In the genomic region with DNA sequence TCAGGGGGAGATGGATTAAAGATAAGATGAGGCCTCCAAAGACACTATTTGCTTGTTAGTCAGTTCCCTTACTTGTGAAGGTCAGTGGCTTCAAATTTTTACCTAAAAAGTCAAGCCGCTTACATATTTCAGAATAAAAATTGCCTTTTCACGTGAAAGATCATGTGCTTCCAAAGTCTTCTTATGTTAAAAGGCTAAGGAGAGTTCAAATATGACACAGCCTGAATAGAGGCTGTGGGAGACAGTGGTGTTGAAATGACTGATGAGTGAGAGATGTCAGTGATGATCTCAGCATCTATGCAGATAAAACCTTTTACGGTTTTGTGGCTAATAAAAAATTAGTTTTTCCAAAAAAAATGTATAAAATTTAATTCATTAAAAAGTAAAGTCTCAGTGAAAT, we compare ENCODE assay signal across 1 cellular context.
TF ChIP-seq lines count a peak whose summit lies in the region.

No MANE protein-coding gene starts in this region.

TF ChIP-seq in K562, 482 proteins besides CTCF, POLR2A, EP300 and RAD21 (continued from another document):
- TF ChIP-seq, protein P1, sequence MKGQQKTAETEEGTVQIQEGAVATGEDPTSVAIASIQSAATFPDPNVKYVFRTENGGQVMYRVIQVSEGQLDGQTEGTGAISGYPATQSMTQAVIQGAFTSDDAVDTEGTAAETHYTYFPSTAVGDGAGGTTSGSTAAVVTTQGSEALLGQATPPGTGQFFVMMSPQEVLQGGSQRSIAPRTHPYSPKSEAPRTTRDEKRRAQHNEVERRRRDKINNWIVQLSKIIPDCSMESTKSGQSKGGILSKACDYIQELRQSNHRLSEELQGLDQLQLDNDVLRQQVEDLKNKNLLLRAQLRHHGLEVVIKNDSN (CRISPR knock-in tag; IDR thresholded peaks at IDR 0.05) = no peak
- TF ChIP-seq, protein P2, sequence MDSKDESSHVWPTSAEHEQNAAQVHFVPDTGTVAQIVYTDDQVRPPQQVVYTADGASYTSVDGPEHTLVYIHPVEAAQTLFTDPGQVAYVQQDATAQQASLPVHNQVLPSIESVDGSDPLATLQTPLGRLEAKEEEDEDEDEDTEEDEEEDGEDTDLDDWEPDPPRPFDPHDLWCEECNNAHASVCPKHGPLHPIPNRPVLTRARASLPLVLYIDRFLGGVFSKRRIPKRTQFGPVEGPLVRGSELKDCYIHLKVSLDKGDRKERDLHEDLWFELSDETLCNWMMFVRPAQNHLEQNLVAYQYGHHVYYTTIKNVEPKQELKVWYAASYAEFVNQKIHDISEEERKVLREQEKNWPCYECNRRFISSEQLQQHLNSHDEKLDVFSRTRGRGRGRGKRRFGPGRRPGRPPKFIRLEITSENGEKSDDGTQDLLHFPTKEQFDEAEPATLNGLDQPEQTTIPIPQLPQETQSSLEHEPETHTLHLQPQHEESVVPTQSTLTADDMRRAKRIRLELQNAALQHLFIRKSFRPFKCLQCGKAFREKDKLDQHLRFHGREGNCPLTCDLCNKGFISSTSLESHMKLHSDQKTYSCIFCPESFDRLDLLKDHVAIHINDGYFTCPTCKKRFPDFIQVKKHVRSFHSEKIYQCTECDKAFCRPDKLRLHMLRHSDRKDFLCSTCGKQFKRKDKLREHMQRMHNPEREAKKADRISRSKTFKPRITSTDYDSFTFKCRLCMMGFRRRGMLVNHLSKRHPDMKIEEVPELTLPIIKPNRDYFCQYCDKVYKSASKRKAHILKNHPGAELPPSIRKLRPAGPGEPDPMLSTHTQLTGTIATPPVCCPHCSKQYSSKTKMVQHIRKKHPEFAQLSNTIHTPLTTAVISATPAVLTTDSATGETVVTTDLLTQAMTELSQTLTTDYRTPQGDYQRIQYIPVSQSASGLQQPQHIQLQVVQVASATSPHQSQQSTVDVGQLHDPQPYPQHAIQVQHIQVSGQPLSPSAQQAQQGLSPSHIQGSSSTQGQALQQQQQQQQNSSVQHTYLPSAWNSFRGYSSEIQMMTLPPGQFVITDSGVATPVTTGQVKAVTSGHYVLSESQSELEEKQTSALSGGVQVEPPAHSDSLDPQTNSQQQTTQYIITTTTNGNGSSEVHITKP (IDR thresholded peaks at IDR 0.05; ENCODE audit: partially characterized antibody) = no peak
- no peak for TF ChIP-seq XRCC4 (IDR thresholded peaks at IDR 0.05; ENCODE audit: extremely low read depth, insufficient read depth, insufficient read length)
- TF ChIP-seq, protein P3, sequence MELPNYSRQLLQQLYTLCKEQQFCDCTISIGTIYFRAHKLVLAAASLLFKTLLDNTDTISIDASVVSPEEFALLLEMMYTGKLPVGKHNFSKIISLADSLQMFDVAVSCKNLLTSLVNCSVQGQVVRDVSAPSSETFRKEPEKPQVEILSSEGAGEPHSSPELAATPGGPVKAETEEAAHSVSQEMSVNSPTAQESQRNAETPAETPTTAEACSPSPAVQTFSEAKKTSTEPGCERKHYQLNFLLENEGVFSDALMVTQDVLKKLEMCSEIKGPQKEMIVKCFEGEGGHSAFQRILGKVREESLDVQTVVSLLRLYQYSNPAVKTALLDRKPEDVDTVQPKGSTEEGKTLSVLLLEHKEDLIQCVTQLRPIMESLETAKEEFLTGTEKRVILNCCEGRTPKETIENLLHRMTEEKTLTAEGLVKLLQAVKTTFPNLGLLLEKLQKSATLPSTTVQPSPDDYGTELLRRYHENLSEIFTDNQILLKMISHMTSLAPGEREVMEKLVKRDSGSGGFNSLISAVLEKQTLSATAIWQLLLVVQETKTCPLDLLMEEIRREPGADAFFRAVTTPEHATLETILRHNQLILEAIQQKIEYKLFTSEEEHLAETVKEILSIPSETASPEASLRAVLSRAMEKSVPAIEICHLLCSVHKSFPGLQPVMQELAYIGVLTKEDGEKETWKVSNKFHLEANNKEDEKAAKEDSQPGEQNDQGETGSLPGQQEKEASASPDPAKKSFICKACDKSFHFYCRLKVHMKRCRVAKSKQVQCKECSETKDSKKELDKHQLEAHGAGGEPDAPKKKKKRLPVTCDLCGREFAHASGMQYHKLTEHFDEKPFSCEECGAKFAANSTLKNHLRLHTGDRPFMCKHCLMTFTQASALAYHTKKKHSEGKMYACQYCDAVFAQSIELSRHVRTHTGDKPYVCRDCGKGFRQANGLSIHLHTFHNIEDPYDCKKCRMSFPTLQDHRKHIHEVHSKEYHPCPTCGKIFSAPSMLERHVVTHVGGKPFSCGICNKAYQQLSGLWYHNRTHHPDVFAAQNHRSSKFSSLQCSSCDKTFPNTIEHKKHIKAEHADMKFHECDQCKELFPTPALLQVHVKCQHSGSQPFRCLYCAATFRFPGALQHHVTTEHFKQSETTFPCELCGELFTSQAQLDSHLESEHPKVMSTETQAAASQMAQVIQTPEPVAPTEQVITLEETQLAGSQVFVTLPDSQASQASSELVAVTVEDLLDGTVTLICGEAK (IDR thresholded peaks at IDR 0.05) = no peak
- TF ChIP-seq, protein P3 (CRISPR knock-in tag; IDR thresholded peaks at IDR 0.05) = no peak
- TF ChIP-seq, protein P4, sequence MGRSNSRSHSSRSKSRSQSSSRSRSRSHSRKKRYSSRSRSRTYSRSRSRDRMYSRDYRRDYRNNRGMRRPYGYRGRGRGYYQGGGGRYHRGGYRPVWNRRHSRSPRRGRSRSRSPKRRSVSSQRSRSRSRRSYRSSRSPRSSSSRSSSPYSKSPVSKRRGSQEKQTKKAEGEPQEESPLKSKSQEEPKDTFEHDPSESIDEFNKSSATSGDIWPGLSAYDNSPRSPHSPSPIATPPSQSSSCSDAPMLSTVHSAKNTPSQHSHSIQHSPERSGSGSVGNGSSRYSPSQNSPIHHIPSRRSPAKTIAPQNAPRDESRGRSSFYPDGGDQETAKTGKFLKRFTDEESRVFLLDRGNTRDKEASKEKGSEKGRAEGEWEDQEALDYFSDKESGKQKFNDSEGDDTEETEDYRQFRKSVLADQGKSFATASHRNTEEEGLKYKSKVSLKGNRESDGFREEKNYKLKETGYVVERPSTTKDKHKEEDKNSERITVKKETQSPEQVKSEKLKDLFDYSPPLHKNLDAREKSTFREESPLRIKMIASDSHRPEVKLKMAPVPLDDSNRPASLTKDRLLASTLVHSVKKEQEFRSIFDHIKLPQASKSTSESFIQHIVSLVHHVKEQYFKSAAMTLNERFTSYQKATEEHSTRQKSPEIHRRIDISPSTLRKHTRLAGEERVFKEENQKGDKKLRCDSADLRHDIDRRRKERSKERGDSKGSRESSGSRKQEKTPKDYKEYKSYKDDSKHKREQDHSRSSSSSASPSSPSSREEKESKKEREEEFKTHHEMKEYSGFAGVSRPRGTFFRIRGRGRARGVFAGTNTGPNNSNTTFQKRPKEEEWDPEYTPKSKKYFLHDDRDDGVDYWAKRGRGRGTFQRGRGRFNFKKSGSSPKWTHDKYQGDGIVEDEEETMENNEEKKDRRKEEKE (IDR thresholded peaks at IDR 0.05; ENCODE audit: borderline replicate concordance in 1 of 2, control insufficient read depth in 1 of 2, low read depth in 2 of 2, low read length in 1 of 2) = no peak
- TF ChIP-seq KLF16 (IDR thresholded peaks at IDR 0.05) = no peak
- TF ChIP-seq, protein P5, sequence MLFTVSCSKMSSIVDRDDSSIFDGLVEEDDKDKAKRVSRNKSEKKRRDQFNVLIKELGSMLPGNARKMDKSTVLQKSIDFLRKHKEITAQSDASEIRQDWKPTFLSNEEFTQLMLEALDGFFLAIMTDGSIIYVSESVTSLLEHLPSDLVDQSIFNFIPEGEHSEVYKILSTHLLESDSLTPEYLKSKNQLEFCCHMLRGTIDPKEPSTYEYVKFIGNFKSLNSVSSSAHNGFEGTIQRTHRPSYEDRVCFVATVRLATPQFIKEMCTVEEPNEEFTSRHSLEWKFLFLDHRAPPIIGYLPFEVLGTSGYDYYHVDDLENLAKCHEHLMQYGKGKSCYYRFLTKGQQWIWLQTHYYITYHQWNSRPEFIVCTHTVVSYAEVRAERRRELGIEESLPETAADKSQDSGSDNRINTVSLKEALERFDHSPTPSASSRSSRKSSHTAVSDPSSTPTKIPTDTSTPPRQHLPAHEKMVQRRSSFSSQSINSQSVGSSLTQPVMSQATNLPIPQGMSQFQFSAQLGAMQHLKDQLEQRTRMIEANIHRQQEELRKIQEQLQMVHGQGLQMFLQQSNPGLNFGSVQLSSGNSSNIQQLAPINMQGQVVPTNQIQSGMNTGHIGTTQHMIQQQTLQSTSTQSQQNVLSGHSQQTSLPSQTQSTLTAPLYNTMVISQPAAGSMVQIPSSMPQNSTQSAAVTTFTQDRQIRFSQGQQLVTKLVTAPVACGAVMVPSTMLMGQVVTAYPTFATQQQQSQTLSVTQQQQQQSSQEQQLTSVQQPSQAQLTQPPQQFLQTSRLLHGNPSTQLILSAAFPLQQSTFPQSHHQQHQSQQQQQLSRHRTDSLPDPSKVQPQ (CRISPR knock-in tag; IDR thresholded peaks at IDR 0.05; ENCODE audit: borderline replicate concordance) = no peak
